In genomic region chr11:64186205-64187165, GRCh38 we compare ENCODE assay signal across 1 cellular context.
A peak's percentile ranks its signal among the peaks of the same experiment; 100 is the strongest.
TF ChIP-seq lines count a peak whose summit lies in the region.

No MANE protein-coding gene starts in this region.

TF ChIP-seq in HepG2, 621 proteins besides CTCF, POLR2A, EP300 and RAD21 (continued from another document and continues in another):
- TF ChIP-seq NFAT5 (CRISPR knock-in tag; IDR thresholded peaks at IDR 0.05) (0 out of 2 replicates have a peak, but pooled peaks have one; percentile 51), PRDM15 (CRISPR knock-in tag; IDR thresholded peaks at IDR 0.05) (no peak), ZBTB26 (CRISPR knock-in tag; IDR thresholded peaks at IDR 0.05; ENCODE audit: borderline replicate concordance) (no peak), NR3C1 (CRISPR knock-in tag; IDR thresholded peaks at IDR 0.05) (no peak), ZNF549 (CRISPR knock-in tag; IDR thresholded peaks at IDR 0.05) (no peak), ZNF776 (CRISPR knock-in tag; IDR thresholded peaks at IDR 0.05) (peak; percentile 38; the same call in 1 of the 2 replicates), ZBTB37 (CRISPR knock-in tag; IDR thresholded peaks at IDR 0.05) (no peak), ZNF281 (CRISPR knock-in tag; IDR thresholded peaks at IDR 0.05; ENCODE audit: borderline replicate concordance) (peak; percentile 94), ZNF629 (CRISPR knock-in tag; conservative IDR thresholded peaks at IDR 0.05) (no peak), MYC (CRISPR knock-in tag; IDR thresholded peaks at IDR 0.05; ENCODE audit: borderline replicate concordance) (peak; percentile 51; the same call in 1 of the 2 replicates), NPAS2 (CRISPR knock-in tag; IDR thresholded peaks at IDR 0.05; ENCODE audit: borderline replicate concordance) (no peak), GATAD1 (CRISPR knock-in tag; IDR thresholded peaks at IDR 0.05) (peak; percentile 45; the same call in 1 of the 2 replicates), THAP7 (CRISPR knock-in tag; IDR thresholded peaks at IDR 0.05) (no peak), ZNF768 (CRISPR knock-in tag; IDR thresholded peaks at IDR 0.05) (0 out of 2 replicates have a peak, but pooled peaks have one; percentile 48), SALL1 (CRISPR knock-in tag; IDR thresholded peaks at IDR 0.05) (peak; percentile 46), ZNF883 (CRISPR knock-in tag; IDR thresholded peaks at IDR 0.05; ENCODE audit: not compliant biosample characterization) (no peak), ZNF17 (CRISPR knock-in tag; IDR thresholded peaks at IDR 0.05) (no peak), ELK4 (CRISPR knock-in tag; IDR thresholded peaks at IDR 0.05; ENCODE audit: borderline replicate concordance) (no peak), KMT2A (CRISPR knock-in tag; IDR thresholded peaks at IDR 0.05) (peak; percentile 42; the same call in 1 of the 2 replicates), ZFP82 (CRISPR knock-in tag; IDR thresholded peaks at IDR 0.05; ENCODE audit: borderline replicate concordance) (no peak), SNAPC5 (CRISPR knock-in tag; IDR thresholded peaks at IDR 0.05; ENCODE audit: borderline replicate concordance) (no peak), SIN3A (IDR thresholded peaks at IDR 0.05; ENCODE audit: borderline replicate concordance, low read depth, low read length) (peak; percentile 64; the same call in 1 of the 2 replicates), ASH2L (IDR thresholded peaks at IDR 0.05; ENCODE audit: insufficient read length, low read depth, low read length) (no peak), SAFB2 (CRISPR knock-in tag; IDR thresholded peaks at IDR 0.05; ENCODE audit: borderline replicate concordance, low read depth) (no peak), ZFY (CRISPR knock-in tag; IDR thresholded peaks at IDR 0.05) (peak; percentile 41; the same call in 1 of the 2 replicates), FOXA3 (CRISPR knock-in tag; IDR thresholded peaks at IDR 0.05) (peak; percentile 33), ZNF678 (CRISPR knock-in tag; IDR thresholded peaks at IDR 0.05) (no peak), ETV6 (CRISPR knock-in tag; conservative IDR thresholded peaks at IDR 0.05) (no peak), ZNF263 (CRISPR knock-in tag; IDR thresholded peaks at IDR 0.05) (peak; percentile 39; the same call in 1 of the 2 replicates), ZNF280B (CRISPR knock-in tag; IDR thresholded peaks at IDR 0.05; ENCODE audit: borderline replicate concordance) (no peak), ZEB1 (IDR thresholded peaks at IDR 0.05; ENCODE audit: insufficient replicate concordance, low read depth) (no peak), SRF (IDR thresholded peaks at IDR 0.05; ENCODE audit: low read depth, low read length) (no peak), DMTF1 (CRISPR knock-in tag; IDR thresholded peaks at IDR 0.05) (no peak)
